In the genomic region with DNA sequence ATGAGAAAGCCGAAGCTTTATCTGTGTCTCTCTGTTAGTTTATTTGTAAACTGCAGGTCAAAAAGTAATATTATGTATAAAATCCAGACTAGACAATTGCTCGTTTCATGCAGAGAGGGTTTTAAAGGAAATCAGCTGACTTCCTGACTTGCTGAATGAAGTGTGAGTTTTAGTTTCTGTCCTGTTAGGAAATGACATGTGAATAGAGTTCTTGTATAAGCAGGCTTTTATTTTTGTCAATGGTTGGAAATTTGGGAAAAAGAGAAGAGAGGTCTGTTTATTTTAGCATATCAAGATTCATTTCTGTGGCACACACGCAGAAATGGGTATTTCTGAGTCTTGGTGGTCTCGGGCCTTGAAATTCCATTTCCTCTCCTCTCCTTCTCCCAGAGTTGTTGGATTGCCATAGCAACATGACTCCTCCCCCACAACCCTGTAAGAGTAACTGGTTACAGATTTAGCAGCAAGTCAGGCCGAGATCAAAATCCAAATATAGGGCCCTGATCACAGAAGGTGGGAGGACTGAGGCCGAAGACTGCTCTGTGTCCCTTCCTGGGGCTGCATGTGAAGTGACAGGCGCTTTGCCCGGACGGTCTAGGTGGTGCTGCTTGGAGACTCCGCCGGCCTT, we compare ENCODE assay signal across 8 cellular contexts.
A peak's percentile ranks its signal among the peaks of the same experiment; 100 is the strongest.
DNase-seq lines count a peak whose midpoint lies in the region; ATAC-seq and FAIRE-seq lines count a peak whose summit lies in the region.

No MANE protein-coding gene starts in this region.

- H3K4me1 ChIP-seq in effector memory CD4-positive, alpha-beta T cell (ENCODE audit: control insufficient read depth, insufficient read depth, low read length, poor library complexity, severe bottlenecking) = peaks cover 27% of the 10 kb centered on the region
- peaks cover 36% of the 10 kb centered on the region for H3K4me1 ChIP-seq in mononuclear cell (ENCODE audit: insufficient read depth, low read length)
- H3K4me1 ChIP-seq in thymus (ENCODE audit: control insufficient read depth, insufficient read depth, low read length) = peaks cover 5% of the 10 kb centered on the region

- peak overlapping the region; percentile 28 for H3K4me3 ChIP-seq in effector memory CD4-positive, alpha-beta T cell (ENCODE audit: insufficient read depth, low read depth, low read length, poor library complexity, severe bottlenecking)
- H3K4me3 ChIP-seq in mononuclear cell (ENCODE audit: low read length) (peak overlapping the region; percentile 23), thymus (ENCODE audit: low read length) (no peak overlapping the region)

- FAIRE-seq in GM18507 (lab: Jason Lieb, UNC) = peak; percentile 90

- peak overlapping the region; percentile 50 for H3K27ac ChIP-seq in effector memory CD4-positive, alpha-beta T cell (ENCODE audit: insufficient read depth, low read length, poor library complexity, severe bottlenecking)
- peak overlapping the region; percentile 57 for H3K27ac ChIP-seq in thymus (ENCODE audit: low read depth)

- peak; percentile 76 for ATAC-seq in HG02798 (IDR thresholded peaks at IDR 0.05; ENCODE audit: poor library complexity, unreplicated experiment)

- no peaks in the 10 kb centered on the region for H3K9me3 ChIP-seq in effector memory CD4-positive, alpha-beta T cell (ENCODE audit: control insufficient read depth, low read length)
- H3K9me3 ChIP-seq in mononuclear cell (ENCODE audit: low read depth, low read length) = no peaks in the 10 kb centered on the region
- no peaks in the 10 kb centered on the region for H3K9me3 ChIP-seq in thymus (ENCODE audit: control insufficient read depth)

- no peaks in the 10 kb centered on the region for H3K36me3 ChIP-seq in effector memory CD4-positive, alpha-beta T cell (ENCODE audit: control insufficient read depth, insufficient read depth, low read length)
- H3K36me3 ChIP-seq in thymus (ENCODE audit: control insufficient read depth, insufficient read depth) = no peaks in the 10 kb centered on the region

- no peaks in the 10 kb centered on the region for H3K27me3 ChIP-seq in effector memory CD4-positive, alpha-beta T cell (replicated peaks; ENCODE audit: control insufficient read depth, insufficient read depth, low read length, poor library complexity, severe bottlenecking)
- H3K27me3 ChIP-seq in mononuclear cell (ENCODE audit: insufficient read depth, low read length) (no peaks in the 10 kb centered on the region), thymus (ENCODE audit: control insufficient read depth, insufficient read depth) (no peaks in the 10 kb centered on the region)

- WGBS in thymus = 49% methylated on average over 11 of the region's 11 CpGs

- DNase-seq in GM18507 (ENCODE audit: extremely low spot score, insufficient read length, low read depth) (no peak), T-helper 1 cell (peak in 3 of 5 donors; percentile 8 to 76 (median 19)), HPDE6-E6E7 (ENCODE audit: extremely low spot score) (no peak), DMS 273 (lab: John Stamatoyannopoulos, UW; ENCODE audit: unreplicated experiment) (no peak)
- peak in 2 of 3 donors; percentile 3 to 6 for DNase-seq in effector memory CD4-positive, alpha-beta T cell

Comparison
In these comparisons a context has a peak if more than half of its experiments do, and no peak if none do; other contexts are left out.
1. DNase-seq: peak in T-helper 1 cell (3 of 5) and effector memory CD4-positive, alpha-beta T cell (2 of 3); none in GM18507 (single experiment), HPDE6-E6E7 (single experiment) and DMS 273 (single experiment).